Comparison of ENCODE assay signal across 19 cellular contexts in genomic region chr16:12728471-12728870, GRCh38.
DNase-seq lines count a peak whose midpoint lies in the region; ATAC-seq and TF ChIP-seq lines count a peak whose summit lies in the region.
"Had no signal": no experiment of that assay in that cellular context is flagged by ENCODE, and none has a peak within 500 bp of the region (broad histone marks: within the 10 kb centered on the region; RNA-seq: fewer than 3 reads in every experiment).

No MANE protein-coding gene starts in this region.

- H4K5ac ChIP-seq in mesendoderm (ENCODE audit: low read length): no peak overlapping the region

- no peak overlapping the region for H2BK15ac ChIP-seq in mesendoderm (replicated peaks; ENCODE audit: low read depth)

- no peak for TF ChIP-seq CTCF in AG10803 (conservative IDR thresholded peaks at IDR 0.05; ENCODE audit: low read length)
- no peak for TF ChIP-seq CTCF in endodermal cell (conservative IDR thresholded peaks at IDR 0.05)
- TF ChIP-seq CTCF in upper lobe of right lung (IDR thresholded peaks at IDR 0.05): no peak

- H2AK5ac ChIP-seq in mesendoderm (ENCODE audit: low read length): no peak overlapping the region

- peaks cover 21% of the 10 kb centered on the region for H3K9me3 Mint-ChIP-seq in endodermal cell

- no peaks in the 10 kb centered on the region for H3K27me3 ChIP-seq in endodermal cell (ENCODE audit: control insufficient read depth, insufficient read depth, low read length, poor library complexity, severe bottlenecking)
- no peaks in the 10 kb centered on the region for H3K27me3 ChIP-seq in mesendoderm (ENCODE audit: insufficient read depth, low read length, poor library complexity)
- H3K27me3 ChIP-seq in upper lobe of right lung: no peaks in the 10 kb centered on the region

- peaks cover 23% of the 10 kb centered on the region for H3K36me3 Mint-ChIP-seq in endodermal cell (ENCODE audit: low read depth)

- H4K8ac ChIP-seq in mesendoderm (ENCODE audit: low read depth, low read length): no peak overlapping the region

- no peak overlapping the region for H2BK5ac ChIP-seq in mesendoderm (ENCODE audit: low read length)

- H3K27ac ChIP-seq in endodermal cell (ENCODE audit: low read depth, low read length): no peak overlapping the region
- H3K27ac ChIP-seq in mesendoderm (ENCODE audit: low read depth, low read length): no peak overlapping the region
- no peak overlapping the region for H3K27ac ChIP-seq in upper lobe of right lung
- H3K27ac ChIP-seq: A549, PC-9 had no signal

- H3K79me2 ChIP-seq in mesendoderm (ENCODE audit: control insufficient read depth, insufficient read depth, low read length): no peaks in the 10 kb centered on the region

- no peak overlapping the region for H3K4me2 ChIP-seq in mesendoderm (ENCODE audit: low read length)
- H3K4me2 ChIP-seq: A549, PC-9 had no signal

- H3K9ac ChIP-seq in endodermal cell (ENCODE audit: extremely low read depth, low read length, poor library complexity, severe bottlenecking) (no peak overlapping the region), mesendoderm (ENCODE audit: low read length) (no peak overlapping the region)

- H3K56ac ChIP-seq in mesendoderm (ENCODE audit: low read length): no peak overlapping the region

- no peaks in the 10 kb centered on the region for H3K36me3 ChIP-seq in endodermal cell (ENCODE audit: control insufficient read depth, insufficient read depth, low read length)
- H3K36me3 ChIP-seq in mesendoderm (ENCODE audit: control insufficient read depth, insufficient read depth, low read length): no peaks in the 10 kb centered on the region
- no peaks in the 10 kb centered on the region for H3K36me3 ChIP-seq in upper lobe of right lung

- no peak overlapping the region for H3K18ac ChIP-seq in mesendoderm (ENCODE audit: low read length)

- no peak overlapping the region for H3K23ac ChIP-seq in mesendoderm (ENCODE audit: low read length)

- intact Hi-C loops in upper lobe of right lung (cut with DNase I): no loop called here

- H3K4me1 Mint-ChIP-seq in endodermal cell: peaks cover 2% of the 10 kb centered on the region

- DNase-seq in AG10803 (ENCODE audit: low read depth) (peak; percentile 22), NCI-H524 treated with DMSO at 0.1 percent for 48 hours (lab: John Stamatoyannopoulos, UW) (peak; percentile 78), endodermal cell (peak; percentile 59), mesendoderm (peak; percentile 50), upper lobe of right lung (no peak)
- DNase-seq: Calu3; CD4-positive, CD25-positive, alpha-beta regulatory T cell; DND-41; GF-D8; H9; NCI-H1436 treated with DMSO at 0.1 percent for 48 hours; NCI-H2227 treated with DMSO at 0.1 percent for 48 hours; NCI-H69; PC-9 had no signal

- 86 to 90% methylated on average over 5 of the region's 5 CpGs for WGBS in endodermal cell (ENCODE audit: insufficient coverage in 1 of 2, insufficient read length in 1 of 2), 2 experiments
- no CpG with 5 or more reads among the region's 5 CpGs for WGBS in mesendoderm (ENCODE audit: extremely low coverage, insufficient coverage, low lambda C conversion rate)

- no peak overlapping the region for H3K4me3 Mint-ChIP-seq in endodermal cell
- H3K4me3 Mint-ChIP-seq: H9 had no signal

- ATAC-seq in HG02885 (IDR thresholded peaks at IDR 0.05; ENCODE audit: poor library complexity, unreplicated experiment) (no peak), GM18873 (IDR thresholded peaks at IDR 0.05; ENCODE audit: low FRiP score, unreplicated experiment) (no peak), HG03342 (IDR thresholded peaks at IDR 0.05; ENCODE audit: unreplicated experiment) (no peak), upper lobe of right lung (no peak)
- ATAC-seq: A549, K562 had no signal

- H3K4ac ChIP-seq in mesendoderm (ENCODE audit: low read depth, low read length): no peak overlapping the region

- no peaks in the 10 kb centered on the region for H3K4me1 ChIP-seq in endodermal cell (ENCODE audit: control insufficient read depth, insufficient read depth, low read length)
- no peaks in the 10 kb centered on the region for H3K4me1 ChIP-seq in mesendoderm (ENCODE audit: control insufficient read depth, low read depth, low read length)
- H3K4me1 ChIP-seq in upper lobe of right lung: no peaks in the 10 kb centered on the region
- H3K4me1 ChIP-seq: A549 had no signal

- no peak overlapping the region for H3K27ac Mint-ChIP-seq in endodermal cell

- H2BK120ac ChIP-seq in mesendoderm (ENCODE audit: low read depth, low read length): no peak overlapping the region

- H3K4me3 ChIP-seq in AG10803 (ENCODE audit: low read length) (no peak overlapping the region), endodermal cell (ENCODE audit: low read length) (no peak overlapping the region), mesendoderm (ENCODE audit: low read length) (no peak overlapping the region), upper lobe of right lung (no peak overlapping the region)
- H3K4me3 ChIP-seq: A549, K562, PC-9 had no signal

- H3K9me3 ChIP-seq in endodermal cell (ENCODE audit: control insufficient read depth, low read length) (peaks cover 21% of the 10 kb centered on the region), upper lobe of right lung (peaks cover 7% of the 10 kb centered on the region)

- no peaks in the 10 kb centered on the region for H3K27me3 Mint-ChIP-seq in endodermal cell (ENCODE audit: insufficient read depth)
- H3K27me3 Mint-ChIP-seq: CD4-positive, CD25-positive, alpha-beta regulatory T cell had no signal

- H3K79me1 ChIP-seq in mesendoderm (ENCODE audit: low read length): no peaks in the 10 kb centered on the region
